In genomic region chr16:3668626-3669025, GRCh38 we compare ENCODE assay signal across 19 cellular contexts. TPM values are rescaled to one million over a fixed set of nuclear protein-coding genes. Genes with fewer than 3 reads are reported as not detected.
A peak's percentile ranks its signal among the peaks of the same experiment; 100 is the strongest.
DNase-seq lines count a peak whose midpoint lies in the region; ATAC-seq, FAIRE-seq and TF ChIP-seq lines count a peak whose summit lies in the region.
"Had no signal": no experiment of that assay in that cellular context is flagged by ENCODE, and none has a peak within 500 bp of the region (broad histone marks: within the 10 kb centered on the region; RNA-seq: fewer than 3 reads in every experiment).

No MANE protein-coding gene starts in this region.

- H3K9me2 ChIP-seq in Loucy (replicated peaks; ENCODE audit: low read depth, low read length): no peaks in the 10 kb centered on the region
- no peaks in the 10 kb centered on the region for H3K9me2 ChIP-seq in PC-9 (ENCODE audit: insufficient read depth)

- TF ChIP-seq RAD21 in HepG2 (CRISPR knock-in tag; IDR thresholded peaks at IDR 0.05): no peak

- no peaks in the 10 kb centered on the region for H3K4me1 ChIP-seq in HEK293 (ENCODE audit: control insufficient read depth, insufficient read depth, low read length)
- peaks cover 36% of the 10 kb centered on the region for H3K4me1 ChIP-seq in Loucy (ENCODE audit: insufficient read depth, low read length, poor library complexity, severe bottlenecking)
- no peaks in the 10 kb centered on the region for H3K4me1 ChIP-seq in HepG2 (ENCODE audit: insufficient read depth, low read length)
- no peaks in the 10 kb centered on the region for H3K4me1 ChIP-seq in PC-9 (replicated peaks; ENCODE audit: insufficient read depth)
- H3K4me1 ChIP-seq: Caco-2 had no signal

- WGBS in HepG2 (ENCODE audit: low lambda C conversion rate): 94% methylated on average over 9 of the region's 11 CpGs

- peaks cover 3 to 16% of the 10 kb centered on the region in 2 donors for H3K36me3 Mint-ChIP-seq in activated T-cell treated with anti-CD3 and anti-CD28 coated beads, Interleukin-2, amount 50 U/mL, for 72 hours (ENCODE audit: insufficient read depth in 2 of 2)

- CTCF ChIA-PET in HEK293 (lab: Yijun Ruan, JAX) (interaction anchor here (0.5 to 0.9 kb wide), 3 partner anchors 9 to 1527 kb away, joined by 3 read pairs; no protein-coding TSS in a partner anchor), HepG2 (lab: Yijun Ruan, JAX; ENCODE audit: low intra/inter-chr PET ratio, low total read pairs) (no interaction called here), PC-9 (lab: Charles Lee) (no interaction called here)

- H3K9me3 ChIP-seq in HEK293 (ENCODE audit: control insufficient read depth, insufficient read depth, low read depth, low read length) (no peaks in the 10 kb centered on the region), Loucy (ENCODE audit: insufficient read depth, low read depth, low read length) (no peaks in the 10 kb centered on the region), HepG2 (ENCODE audit: low read length) (no peaks in the 10 kb centered on the region), PC-9 (ENCODE audit: insufficient read depth, low read depth) (no peaks in the 10 kb centered on the region)
- H3K9me3 ChIP-seq: BLaER1, Caco-2 had no signal

- H3K27ac Mint-ChIP-seq in activated T-cell treated with anti-CD3 and anti-CD28 coated beads, Interleukin-2, amount 50 U/mL, for 72 hours: peak overlapping the region; percentile 7

- intact Hi-C loops in HepG2 (cut with micrococcal nuclease; ENCODE audit: unreplicated experiment) (no loop called here), PC-9 (cut with micrococcal nuclease; ENCODE audit: unreplicated experiment) (no loop called here)

- BruUV-seq in HepG2 (replicated peaks; lab: Mats Ljungman, UMichigan) (no TSS peak), PC-9 (replicated peaks; lab: Mats Ljungman, UMichigan) (no TSS peak)

- TF ChIP-seq EP300 in HepG2 (IDR thresholded peaks at IDR 0.05; ENCODE audit: low read depth in 2 of 2, low read length in 2 of 2) (no peak), HepG2 (CRISPR knock-in tag; IDR thresholded peaks at IDR 0.05; ENCODE audit: borderline replicate concordance) (no peak)

- H3K9ac ChIP-seq in Loucy (ENCODE audit: low read depth, low read length, poor library complexity, severe bottlenecking): peak overlapping the region; percentile 74
- no peak overlapping the region for H3K9ac ChIP-seq in HepG2 (ENCODE audit: insufficient read depth, low read depth, low read length)
- H3K9ac ChIP-seq: BLaER1 had no signal

- H2AFZ ChIP-seq in Loucy (ENCODE audit: low read length) (no peak overlapping the region), HepG2 (ENCODE audit: low read length) (no peak overlapping the region), PC-9 (no peak overlapping the region)

- peak overlapping the region; percentile 76 for H3K4me2 ChIP-seq in Loucy (ENCODE audit: low read depth, low read length, poor library complexity, severe bottlenecking)
- H3K4me2 ChIP-seq in HepG2 (ENCODE audit: low read depth, low read length): no peak overlapping the region
- H3K4me2 ChIP-seq in PC-9: no peak overlapping the region
- H3K4me2 ChIP-seq: BLaER1 had no signal

- H3K36me3 ChIP-seq in HEK293 (ENCODE audit: control insufficient read depth in 2 of 2, insufficient read depth in 1 of 2, low read length in 2 of 2) (peaks cover 8 to 76% of the 10 kb centered on the region in 2 experiments; a peak in 2 of 3 replicates), Loucy (ENCODE audit: insufficient read depth, low read length) (no peaks in the 10 kb centered on the region), HepG2 (replicated peaks in 1 of 2; ENCODE audit: control insufficient read depth in 1 of 2, insufficient read depth in 2 of 2, low read length in 2 of 2) (peaks cover 20 to 72% of the 10 kb centered on the region in 2 experiments; a peak in 4 of 5 replicates), PC-9 (ENCODE audit: low read depth) (peaks cover 9% of the 10 kb centered on the region; the same call in 1 of the 2 replicates)

- no peak overlapping the region for H3K27ac ChIP-seq in HEK293 (ENCODE audit: extremely low read depth, low read depth, low read length)
- H3K27ac ChIP-seq in HepG2 (ENCODE audit: extremely low read length, insufficient read depth, low read length): no peak overlapping the region
- H3K27ac ChIP-seq in PC-9: no peak overlapping the region
- H3K27ac ChIP-seq: BLaER1 had no signal

- no peak for ATAC-seq in activated T-cell treated with anti-CD3 and anti-CD28 coated beads, Interleukin-2, amount 50 U/mL, for 72 hours (replicated peaks in 1 of 2)
- ATAC-seq in HepG2 (no peak), HG02840 (IDR thresholded peaks at IDR 0.05; ENCODE audit: low FRiP score, unreplicated experiment) (no peak)

- no peak for TF ChIP-seq CTCF in HEK293 (tag by site-specific recombination; IDR thresholded peaks at IDR 0.05)
- TF ChIP-seq CTCF in Loucy (conservative IDR thresholded peaks at IDR 0.05; ENCODE audit: low read length): no peak
- TF ChIP-seq CTCF in HepG2 (CRISPR knock-in tag; IDR thresholded peaks at IDR 0.05): no peak
- no peak for TF ChIP-seq CTCF in PC-9 (conservative IDR thresholded peaks at IDR 0.05)

- no peaks in the 10 kb centered on the region for H3K9me3 Mint-ChIP-seq in activated T-cell treated with anti-CD3 and anti-CD28 coated beads, Interleukin-2, amount 50 U/mL, for 72 hours
- H3K9me3 Mint-ChIP-seq: CD8-positive, alpha-beta memory T cell; H9 had no signal

- H3K27me3 Mint-ChIP-seq in activated T-cell treated with anti-CD3 and anti-CD28 coated beads, Interleukin-2, amount 50 U/mL, for 72 hours (ENCODE audit: low read depth): no peaks in the 10 kb centered on the region
- H3K27me3 Mint-ChIP-seq: CD8-positive, alpha-beta memory T cell had no signal

- peaks cover 13% of the 10 kb centered on the region for H3K4me1 Mint-ChIP-seq in activated T-cell treated with anti-CD3 and anti-CD28 coated beads, Interleukin-2, amount 50 U/mL, for 72 hours (ENCODE audit: low read depth)
- H3K4me1 Mint-ChIP-seq: H9 had no signal

- no peak overlapping the region for H3K4me3 Mint-ChIP-seq in activated T-cell treated with anti-CD3 and anti-CD28 coated beads, Interleukin-2, amount 50 U/mL, for 72 hours
- H3K4me3 Mint-ChIP-seq: CD8-positive, alpha-beta memory T cell; H9 had no signal

- no peaks in the 10 kb centered on the region for H3F3A ChIP-seq in Loucy (ENCODE audit: low read depth)
- H3F3A ChIP-seq in PC-9 (ENCODE audit: insufficient read depth, low read depth): no peaks in the 10 kb centered on the region

- DNase-seq in activated T-cell treated with anti-CD3 and anti-CD28 coated beads, Interleukin-2, amount 50 U/mL, for 72 hours: no peak
- DNase-seq in activated T-cell treated with anti-CD3 and anti-CD28 coated beads for 4 hours (no peak), HepG2 (ENCODE audit: low spot score) (no peak), PC-9 (no peak), occipital lobe (lab: John Stamatoyannopoulos, UW) (no peak)
- DNase-seq: AML-193; Caco-2; CD8-positive, alpha-beta memory T cell; DND-41; GDM1; GOT3; H9 had no signal

- H3K4me3 ChIP-seq in HEK293 (ENCODE audit: low read depth, low read length) (no peak overlapping the region), Loucy (ENCODE audit: low read length, poor library complexity, severe bottlenecking) (peak overlapping the region; percentile 59), HepG2 (replicated peaks in 1 of 3; ENCODE audit: insufficient read depth in 1 of 3, low read depth in 2 of 3, low read length in 3 of 3) (no peak overlapping the region), PC-9 (no peak overlapping the region)
- H3K4me3 ChIP-seq: BLaER1 had no signal

- FAIRE-seq in HepG2 (lab: Jason Lieb, UNC): no peak
- FAIRE-seq: GM12892, GM19239, HTR-8/SVneo had no signal

- H4K20me1 ChIP-seq in Loucy (ENCODE audit: insufficient read depth, low read length, poor library complexity, severe bottlenecking) (no peaks in the 10 kb centered on the region), HepG2 (ENCODE audit: insufficient read depth, low read length) (no peaks in the 10 kb centered on the region), PC-9 (ENCODE audit: insufficient read depth) (no peaks in the 10 kb centered on the region)

- no peak for TF ChIP-seq POLR2A in HepG2 (IDR thresholded peaks at IDR 0.05; ENCODE audit: insufficient read depth in 1 of 2, low read depth in 2 of 2, low read length in 2 of 2)

- POLR2A ChIA-PET in HEK293 (lab: Yijun Ruan, JAX): no interaction called here
- POLR2A ChIA-PET in HepG2 (lab: Yijun Ruan, JAX): interaction anchor here (0.6 kb wide), 1 partner anchor 27 kb away, joined by 4 read pairs; no protein-coding TSS in a partner anchor
- POLR2A ChIA-PET in PC-9 (lab: Charles Lee; ENCODE audit: unreplicated experiment): interaction anchor here (0.6 to 0.7 kb wide), 2 partner anchors 26 to 741 kb away, joined by 4 to 6 read pairs; no protein-coding TSS in a partner anchor

- H3K27me3 ChIP-seq in Loucy (ENCODE audit: insufficient read depth, low read length, poor library complexity, severe bottlenecking) (no peaks in the 10 kb centered on the region), HepG2 (ENCODE audit: control insufficient read depth in 1 of 2, insufficient read depth in 2 of 2, low read length in 2 of 2) (no peaks in the 10 kb centered on the region), PC-9 (ENCODE audit: insufficient read depth, low read depth) (no peaks in the 10 kb centered on the region)
- H3K27me3 ChIP-seq: BLaER1 had no signal

- in situ Hi-C loops in HepG2 (cut with HindIII; ENCODE audit: extremely low pct_ligation_motif_present, low pct_unique_long_range_greater_than_20kb): no loop called here

- H3K79me2 ChIP-seq in Loucy (ENCODE audit: insufficient read depth, low read length) (no peaks in the 10 kb centered on the region), HepG2 (ENCODE audit: insufficient read depth, low read length) (no peaks in the 10 kb centered on the region), PC-9 (ENCODE audit: low read depth) (no peaks in the 10 kb centered on the region)

RNA-seq across cellular contexts. Expression of gene DNASE1, which starts 14.1 kb away (rescaled TPM):
- 10 to 100 TPM; 19.4 to 21.3 TPM for total RNA-seq in activated T-cell treated with anti-CD3 and anti-CD28 coated beads, Interleukin-2, amount 50 U/mL, for 72 hours
- total RNA-seq in HepG2 (2016; rRNA removed; fragmentation: Illumina TruSeq; extraction: Trizol) (3.7 and 7.1 TPM in 2 replicates), PC-9 (2021) (46.8 and 63.3 TPM in 2 replicates), occipital lobe (35.9 TPM)
- 9.5 and 9.7 TPM in 2 replicates for total RNA-seq in HepG2 (2016; cell fraction: cytosol; rRNA removed; fragmentation: Illumina TruSeq; extraction: Trizol; ENCODE audit: low read depth)
- 4.1 and 7.3 TPM in 2 replicates for total RNA-seq in HepG2 (2016; cell fraction: insoluble cytoplasmic fraction; rRNA removed; fragmentation: Illumina TruSeq; extraction: Trizol)
- total RNA-seq in HepG2 (2016; cell fraction: membrane; rRNA removed; fragmentation: Illumina TruSeq; extraction: Trizol): 11.1 and 12.4 TPM in 2 replicates
- total RNA-seq in HepG2 (2016; cell fraction: nucleus; rRNA removed; fragmentation: Illumina TruSeq; extraction: Trizol): 11.8 and 13.6 TPM in 2 replicates
- polyA plus RNA-seq in HepG2 (2011; rRNA removed): 11.1 and 13.0 TPM in 2 replicates
- polyA plus RNA-seq in HepG2 (2011; cell fraction: cytosol; rRNA removed): 5.4 and 7.4 TPM in 2 replicates
- 37.1 and 37.7 TPM in 2 replicates for polyA plus RNA-seq in HepG2 (2011; cell fraction: nucleus; rRNA removed)
- 7.2 and 10.3 TPM in 2 replicates for polyA plus RNA-seq in HepG2 (2012)
- polyA plus RNA-seq in HepG2 (2016; cell fraction: cytosol; fragmentation: Illumina TruSeq; extraction: Trizol; ENCODE audit: low read depth): 10.1 and 11.6 TPM in 2 replicates
- 2.9 and 3.5 TPM in 2 replicates for polyA plus RNA-seq in HepG2 (2016; cell fraction: insoluble cytoplasmic fraction; fragmentation: Illumina TruSeq; extraction: Trizol; ENCODE audit: low read depth)
- polyA plus RNA-seq in HepG2 (2016; cell fraction: membrane; fragmentation: Illumina TruSeq; extraction: Trizol; ENCODE audit: low read depth): 9.6 and 10.1 TPM in 2 replicates
- polyA plus RNA-seq in HepG2 (2016; cell fraction: nucleus; fragmentation: Illumina TruSeq; extraction: Trizol; ENCODE audit: insufficient read depth, low read depth): 15.7 and 20.9 TPM in 2 replicates
- polyA minus RNA-seq in HepG2 (2011; rRNA and poly(A)+ RNA removed; ENCODE audit: low replicate concordance): 12.4 and 52.9 TPM in 2 replicates
- polyA minus RNA-seq in HepG2 (2011; cell fraction: cytosol; rRNA and poly(A)+ RNA removed): 3.9 and 4.6 TPM in 2 replicates
- polyA minus RNA-seq in HepG2 (2011; cell fraction: nucleus; rRNA and poly(A)+ RNA removed): 13.1 and 20.5 TPM in 2 replicates

RNA-seq across cellular contexts. Expression of gene TRAP1, which starts 48.7 kb away (rescaled TPM):
- 100 to 1,000 TPM; 181 to 189 TPM for total RNA-seq in activated T-cell treated with anti-CD3 and anti-CD28 coated beads, Interleukin-2, amount 50 U/mL, for 72 hours
- total RNA-seq in HepG2 (2016; rRNA removed; fragmentation: Illumina TruSeq; extraction: Trizol) (112 and 127 TPM in 2 replicates), PC-9 (2021) (204 and 258 TPM in 2 replicates), occipital lobe (65.4 TPM)
- total RNA-seq in HepG2 (2016; cell fraction: cytosol; rRNA removed; fragmentation: Illumina TruSeq; extraction: Trizol; ENCODE audit: low read depth): 28.9 and 31.8 TPM in 2 replicates
- 104 and 130 TPM in 2 replicates for total RNA-seq in HepG2 (2016; cell fraction: insoluble cytoplasmic fraction; rRNA removed; fragmentation: Illumina TruSeq; extraction: Trizol)
- total RNA-seq in HepG2 (2016; cell fraction: membrane; rRNA removed; fragmentation: Illumina TruSeq; extraction: Trizol): 40.6 and 42.7 TPM in 2 replicates
- total RNA-seq in HepG2 (2016; cell fraction: nucleus; rRNA removed; fragmentation: Illumina TruSeq; extraction: Trizol): 81.3 and 97.5 TPM in 2 replicates
- polyA plus RNA-seq in HepG2 (2011; rRNA removed): 240 and 283 TPM in 2 replicates
- polyA plus RNA-seq in HepG2 (2011; cell fraction: cytosol; rRNA removed): 125 and 163 TPM in 2 replicates
- polyA plus RNA-seq in HepG2 (2011; cell fraction: nucleus; rRNA removed): 405 and 449 TPM in 2 replicates
- 173 and 189 TPM in 2 replicates for polyA plus RNA-seq in HepG2 (2012)
- 15.5 and 18.4 TPM in 2 replicates for polyA plus RNA-seq in HepG2 (2016; cell fraction: cytosol; fragmentation: Illumina TruSeq; extraction: Trizol; ENCODE audit: low read depth)
- 106 and 121 TPM in 2 replicates for polyA plus RNA-seq in HepG2 (2016; cell fraction: insoluble cytoplasmic fraction; fragmentation: Illumina TruSeq; extraction: Trizol; ENCODE audit: low read depth)
- 25.7 and 26.7 TPM in 2 replicates for polyA plus RNA-seq in HepG2 (2016; cell fraction: membrane; fragmentation: Illumina TruSeq; extraction: Trizol; ENCODE audit: low read depth)
- polyA plus RNA-seq in HepG2 (2016; cell fraction: nucleus; fragmentation: Illumina TruSeq; extraction: Trizol; ENCODE audit: insufficient read depth, low read depth): 169 and 193 TPM in 2 replicates
- 623 and 697 TPM in 2 replicates for polyA minus RNA-seq in HepG2 (2011; rRNA and poly(A)+ RNA removed; ENCODE audit: low replicate concordance)
- polyA minus RNA-seq in HepG2 (2011; cell fraction: cytosol; rRNA and poly(A)+ RNA removed): 98.0 and 120 TPM in 2 replicates
- 105 and 109 TPM in 2 replicates for polyA minus RNA-seq in HepG2 (2011; cell fraction: nucleus; rRNA and poly(A)+ RNA removed)

RNA-seq across cellular contexts. Expression of gene SLX4, which starts 57.2 kb away (rescaled TPM):
- total RNA-seq in activated T-cell treated with anti-CD3 and anti-CD28 coated beads, Interleukin-2, amount 50 U/mL, for 72 hours: 10 to 100 TPM; 12.6 to 15.7 TPM
- 2.5 and 3.6 TPM in 2 replicates for total RNA-seq in HepG2 (2016; rRNA removed; fragmentation: Illumina TruSeq; extraction: Trizol)
- total RNA-seq in HepG2 (2016; cell fraction: cytosol; rRNA removed; fragmentation: Illumina TruSeq; extraction: Trizol; ENCODE audit: low read depth): 0.97 and 1.0 TPM in 2 replicates
- total RNA-seq in HepG2 (2016; cell fraction: insoluble cytoplasmic fraction; rRNA removed; fragmentation: Illumina TruSeq; extraction: Trizol): 2.1 and 3.8 TPM in 2 replicates
- total RNA-seq in HepG2 (2016; cell fraction: membrane; rRNA removed; fragmentation: Illumina TruSeq; extraction: Trizol): 1.3 and 1.6 TPM in 2 replicates
- total RNA-seq in HepG2 (2016; cell fraction: nucleus; rRNA removed; fragmentation: Illumina TruSeq; extraction: Trizol): 7.6 and 7.9 TPM in 2 replicates
- 1.1 and 1.3 TPM in 2 replicates for polyA plus RNA-seq in HepG2 (2011; rRNA removed)
- polyA plus RNA-seq in HepG2 (2011; cell fraction: cytosol; rRNA removed): 0.40 and 0.46 TPM in 2 replicates
- 5.4 and 5.9 TPM in 2 replicates for polyA plus RNA-seq in HepG2 (2011; cell fraction: nucleus; rRNA removed)
- polyA plus RNA-seq in HepG2 (2012): 0.97 and 1.2 TPM in 2 replicates
- 0.16 and 0.18 TPM in 2 replicates for polyA plus RNA-seq in HepG2 (2016; cell fraction: cytosol; fragmentation: Illumina TruSeq; extraction: Trizol; ENCODE audit: low read depth)
- 1.1 and 1.7 TPM in 2 replicates for polyA plus RNA-seq in HepG2 (2016; cell fraction: insoluble cytoplasmic fraction; fragmentation: Illumina TruSeq; extraction: Trizol; ENCODE audit: low read depth)
- 0.21 and 0.31 TPM in 2 replicates for polyA plus RNA-seq in HepG2 (2016; cell fraction: membrane; fragmentation: Illumina TruSeq; extraction: Trizol; ENCODE audit: low read depth)
- polyA plus RNA-seq in HepG2 (2016; cell fraction: nucleus; fragmentation: Illumina TruSeq; extraction: Trizol; ENCODE audit: insufficient read depth, low read depth): 12.5 and 14.1 TPM in 2 replicates
- polyA minus RNA-seq in HepG2 (2011; rRNA and poly(A)+ RNA removed; ENCODE audit: low replicate concordance): 1.5 and 3.9 TPM in 2 replicates
- polyA minus RNA-seq in HepG2 (2011; cell fraction: cytosol; rRNA and poly(A)+ RNA removed): 0.89 and 1.1 TPM in 2 replicates
- polyA minus RNA-seq in HepG2 (2011; cell fraction: nucleus; rRNA and poly(A)+ RNA removed): 4.4 and 5.1 TPM in 2 replicates
- total RNA-seq in PC-9 (2021): 11.5 and 13.8 TPM in 2 replicates
- 6.2 TPM for total RNA-seq in occipital lobe
